15 cellular contexts compared by ENCODE assay signal in the genomic region with DNA sequence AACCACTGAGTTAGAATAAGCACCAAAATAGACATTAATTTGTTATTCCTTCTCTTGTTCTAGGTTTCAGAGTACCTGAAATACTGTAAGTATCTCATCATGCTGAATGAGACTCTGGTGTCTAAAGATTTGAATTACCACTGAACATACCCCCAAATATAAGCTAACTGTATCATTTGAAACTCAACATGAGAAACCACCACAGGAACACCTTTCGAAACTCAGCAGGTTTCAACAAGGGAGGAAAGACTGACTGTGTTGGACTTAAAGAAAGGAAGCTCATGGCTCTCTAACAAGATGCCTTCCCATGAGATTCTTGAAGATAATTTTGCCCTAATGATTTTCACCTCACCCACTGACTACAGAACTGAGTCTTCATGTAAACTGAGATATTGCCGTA.
"Had no signal": no experiment of that assay in that cellular context is flagged by ENCODE, and none has a peak within 500 bp of the region (broad histone marks: within the 10 kb centered on the region; RNA-seq: fewer than 3 reads in every experiment).

No MANE protein-coding gene starts in this region.

- H3K27me3 Mint-ChIP-seq: activated naive CD4-positive, alpha-beta T cell treated with anti-CD3 and anti-CD28 coated beads, Interleukin-2, amount 50 U/mL, for 24 hours; natural killer cell treated with Interleukin-12 subunit alpha and Interleukin-12 subunit beta and Interleukin-15 and Interleukin-18, amount 100 ng/mL, for 72 hours; type B pancreatic cell had no signal

- DNase-seq: activated T-cell treated with anti-CD3 and anti-CD28 coated beads, Interleukin-2, amount 50 U/mL, for 1 hour; hippocampal formation; left ventricle myocardium superior; mesenchymal stem cell; nucleus accumbens; stimulated activated CD4-positive, alpha-beta T cell treated with anti-CD3 and anti-CD28 coated beads, Interleukin-1b, Interleukin-23, amount 100 ng/mL, for 48 hours; stimulated activated naive CD4-positive, alpha-beta T cell had no signal

- H3K27me3 ChIP-seq: right atrium auricular region, suprapubic skin had no signal

- H3K27ac Mint-ChIP-seq: activated naive CD4-positive, alpha-beta T cell treated with anti-CD3 and anti-CD28 coated beads, Interleukin-2, amount 50 U/mL, for 24 hours; natural killer cell treated with Interleukin-12 subunit alpha and Interleukin-12 subunit beta and Interleukin-15 and Interleukin-18, amount 100 ng/mL, for 72 hours; type B pancreatic cell had no signal

- ATAC-seq: activated CD4-positive, CD25-positive, alpha-beta regulatory T cell treated with anti-CD3 and anti-CD28 coated beads, Interleukin-2, amount 50 U/mL, for 24 hours; esophagus mucosa; left ventricle myocardium superior; natural killer cell treated with Interleukin-12 subunit alpha and Interleukin-12 subunit beta and Interleukin-15 and Interleukin-18, amount 100 ng/mL, for 72 hours had no signal

- FAIRE-seq: endometrium had no signal

- H3K4me3 ChIP-seq: right atrium auricular region, suprapubic skin had no signal

- H3K36me3 ChIP-seq: right atrium auricular region, suprapubic skin had no signal

- H3K4me3 Mint-ChIP-seq: activated naive CD4-positive, alpha-beta T cell treated with anti-CD3 and anti-CD28 coated beads, Interleukin-2, amount 50 U/mL, for 24 hours; natural killer cell treated with Interleukin-12 subunit alpha and Interleukin-12 subunit beta and Interleukin-15 and Interleukin-18, amount 100 ng/mL, for 72 hours; type B pancreatic cell had no signal

- H3K36me3 Mint-ChIP-seq: natural killer cell treated with Interleukin-12 subunit alpha and Interleukin-12 subunit beta and Interleukin-15 and Interleukin-18, amount 100 ng/mL, for 72 hours; type B pancreatic cell had no signal

- H3K27ac ChIP-seq: right atrium auricular region, suprapubic skin had no signal

- H3K9me3 Mint-ChIP-seq: activated naive CD4-positive, alpha-beta T cell treated with anti-CD3 and anti-CD28 coated beads, Interleukin-2, amount 50 U/mL, for 24 hours; natural killer cell treated with Interleukin-12 subunit alpha and Interleukin-12 subunit beta and Interleukin-15 and Interleukin-18, amount 100 ng/mL, for 72 hours; type B pancreatic cell had no signal

- H3K9me3 ChIP-seq: right atrium auricular region, suprapubic skin had no signal
